ENCODE assay signal across 13 cellular contexts in genomic region chr10:35135861-35136260, GRCh38. TPM values are rescaled to one million over a fixed set of nuclear protein-coding genes. Genes with fewer than 3 reads are reported as not detected.
DNase-seq lines count a peak whose midpoint lies in the region; ATAC-seq and TF ChIP-seq lines count a peak whose summit lies in the region.
"Had no signal": no experiment of that assay in that cellular context is flagged by ENCODE, and none has a peak within 500 bp of the region (broad histone marks: within the 10 kb centered on the region; RNA-seq: fewer than 3 reads in every experiment).

No MANE protein-coding gene starts in this region.

- H3K4me3 Mint-ChIP-seq in activated CD4-positive, alpha-beta T cell treated with anti-CD3 and anti-CD28 coated beads for 36 hours, result no peak overlapping the region
- H3K4me3 Mint-ChIP-seq in activated T-helper 2 cell treated with anti-CD3 and anti-CD28 coated beads, Interferon-gamma antibody, Interleukin-2, Interleukin-4, amounts not matched to agents 10 μg/mL and 5 μg/mL and 100 μg/mL, durations not matched to agents 14 hours and 24 hours and 36 hours (ENCODE audit: low read depth), result peak overlapping the region; percentile 15
- no peak overlapping the region for H3K4me3 Mint-ChIP-seq in chondrocyte (ENCODE audit: unreplicated experiment)

- no peak overlapping the region for H3K4me3 ChIP-seq in osteoblast (ENCODE audit: insufficient read depth, low read length)
- H3K4me3 ChIP-seq: left ventricle myocardium inferior had no signal

- ATAC-seq in activated CD4-positive, alpha-beta T cell treated with anti-CD3 and anti-CD28 coated beads for 36 hours, result no peak
- ATAC-seq in HG03469 (IDR thresholded peaks at IDR 0.05; ENCODE audit: unreplicated experiment) (peak; percentile 8), GM18502 (IDR thresholded peaks at IDR 0.05; ENCODE audit: poor library complexity, unreplicated experiment) (no peak)

- H3K27ac Mint-ChIP-seq in activated CD4-positive, alpha-beta T cell treated with anti-CD3 and anti-CD28 coated beads for 36 hours, result peak overlapping the region; percentile 55
- H3K27ac Mint-ChIP-seq in activated T-helper 2 cell treated with anti-CD3 and anti-CD28 coated beads, Interferon-gamma antibody, Interleukin-2, Interleukin-4, amounts not matched to agents 10 μg/mL and 5 μg/mL and 100 μg/mL, durations not matched to agents 14 hours and 24 hours and 36 hours, result peak overlapping the region; percentile 69
- no peak overlapping the region for H3K27ac Mint-ChIP-seq in chondrocyte (ENCODE audit: unreplicated experiment)

- DNase-seq in activated CD4-positive, alpha-beta T cell treated with anti-CD3 and anti-CD28 coated beads for 36 hours, result no peak
- no peak for DNase-seq in activated CD4-positive, alpha-beta T cell treated with anti-CD3 and anti-CD28 coated beads, Interleukin-2, amount 50 U/mL, for 4 hours
- no peak for DNase-seq in activated T-helper 2 cell treated with anti-CD3 and anti-CD28 coated beads, Interferon-gamma antibody, Interleukin-2, Interleukin-4, amounts not matched to agents 10 μg/mL and 5 μg/mL and 100 μg/mL, durations not matched to agents 14 hours and 24 hours and 36 hours (ENCODE audit: low spot score)
- no peak for DNase-seq in osteoblast (ENCODE audit: insufficient read length, low spot score, missing footprints)
- no peak for DNase-seq in chondrocyte (ENCODE audit: low spot score)
- DNase-seq in C1 segment of cervical spinal cord (lab: John Stamatoyannopoulos, UW), result no peak
- DNase-seq: DMS153; effector CD8-positive, alpha-beta T cell; left ventricle myocardium inferior; occipital lobe had no signal

- POLR2A ChIA-PET in activated CD4-positive, alpha-beta T cell treated with anti-CD3 and anti-CD28 coated beads for 36 hours (lab: Charles Lee), result no interaction called here

- no peaks in the 10 kb centered on the region for H3K36me3 ChIP-seq in osteoblast (ENCODE audit: insufficient read depth, low read length)
- H3K36me3 ChIP-seq: left ventricle myocardium inferior had no signal

- H3K27me3 ChIP-seq in osteoblast (ENCODE audit: insufficient read depth, low read length), result no peaks in the 10 kb centered on the region

- H3K9me3 Mint-ChIP-seq in activated CD4-positive, alpha-beta T cell treated with anti-CD3 and anti-CD28 coated beads for 36 hours (ENCODE audit: low read depth), result no peaks in the 10 kb centered on the region
- no peaks in the 10 kb centered on the region for H3K9me3 Mint-ChIP-seq in activated T-helper 2 cell treated with anti-CD3 and anti-CD28 coated beads, Interferon-gamma antibody, Interleukin-2, Interleukin-4, amounts not matched to agents 10 μg/mL and 5 μg/mL and 100 μg/mL, durations not matched to agents 14 hours and 24 hours and 36 hours
- no peaks in the 10 kb centered on the region for H3K9me3 Mint-ChIP-seq in chondrocyte (ENCODE audit: low read depth)

- intact Hi-C loops in activated CD4-positive, alpha-beta T cell treated with anti-CD3 and anti-CD28 coated beads for 36 hours (cut with DNase I, micrococcal nuclease), result no loop called here
- intact Hi-C loops in activated T-helper 2 cell treated with anti-CD3 and anti-CD28 coated beads, Interferon-gamma antibody, Interleukin-2, Interleukin-4, amounts not matched to agents 10 μg/mL and 5 μg/mL and 100 μg/mL, durations not matched to agents 14 hours and 24 hours and 36 hours (cut with micrococcal nuclease), result no loop called here

- H3K79me2 ChIP-seq in osteoblast (ENCODE audit: insufficient read depth, low read length), result peaks cover 10% of the 10 kb centered on the region

- CTCF ChIA-PET in activated CD4-positive, alpha-beta T cell treated with anti-CD3 and anti-CD28 coated beads for 36 hours (lab: Charles Lee), result interaction anchor here (1.2 to 1.9 kb wide), 3 partner anchors 15 to 81 kb away, joined by 3 to 9 read pairs (median 3); no protein-coding TSS in a partner anchor

- peak overlapping the region; percentile 16 for H3K4me2 ChIP-seq in osteoblast (ENCODE audit: insufficient read depth, low read length)

- peaks cover 7% of the 10 kb centered on the region for H3K4me1 ChIP-seq in osteoblast (ENCODE audit: insufficient read depth, low read length)

- H3K4me1 Mint-ChIP-seq in activated CD4-positive, alpha-beta T cell treated with anti-CD3 and anti-CD28 coated beads for 36 hours, result peaks cover 42% of the 10 kb centered on the region
- peaks cover 41% of the 10 kb centered on the region for H3K4me1 Mint-ChIP-seq in activated T-helper 2 cell treated with anti-CD3 and anti-CD28 coated beads, Interferon-gamma antibody, Interleukin-2, Interleukin-4, amounts not matched to agents 10 μg/mL and 5 μg/mL and 100 μg/mL, durations not matched to agents 14 hours and 24 hours and 36 hours (ENCODE audit: low read depth)
- peaks cover 3% of the 10 kb centered on the region for H3K4me1 Mint-ChIP-seq in chondrocyte (ENCODE audit: low read depth)

- no peaks in the 10 kb centered on the region for H3K9me3 ChIP-seq in osteoblast (ENCODE audit: low read depth, low read length)
- H3K9me3 ChIP-seq: left ventricle myocardium inferior had no signal

- H3K27ac ChIP-seq in osteoblast (ENCODE audit: low read depth, low read length), result no peak overlapping the region
- H3K27ac ChIP-seq: 22Rv1, left ventricle myocardium inferior had no signal

- H3K36me3 Mint-ChIP-seq in activated CD4-positive, alpha-beta T cell treated with anti-CD3 and anti-CD28 coated beads for 36 hours (ENCODE audit: low read depth), result peaks cover 1% of the 10 kb centered on the region
- H3K36me3 Mint-ChIP-seq in activated T-helper 2 cell treated with anti-CD3 and anti-CD28 coated beads, Interferon-gamma antibody, Interleukin-2, Interleukin-4, amounts not matched to agents 10 μg/mL and 5 μg/mL and 100 μg/mL, durations not matched to agents 14 hours and 24 hours and 36 hours (ENCODE audit: low read depth), result no peaks in the 10 kb centered on the region
- H3K36me3 Mint-ChIP-seq in chondrocyte (ENCODE audit: low read depth), result no peaks in the 10 kb centered on the region

- TF ChIP-seq CTCF in osteoblast (IDR thresholded peaks at IDR 0.05; ENCODE audit: extremely low read depth, low read depth, low read length) (no peak), chondrocyte (IDR thresholded peaks at IDR 0.05) (no peak)

- no peak overlapping the region for H2AFZ ChIP-seq in osteoblast (ENCODE audit: low read length)

- H3K27me3 Mint-ChIP-seq in activated CD4-positive, alpha-beta T cell treated with anti-CD3 and anti-CD28 coated beads for 36 hours, result no peaks in the 10 kb centered on the region
- no peaks in the 10 kb centered on the region for H3K27me3 Mint-ChIP-seq in activated T-helper 2 cell treated with anti-CD3 and anti-CD28 coated beads, Interferon-gamma antibody, Interleukin-2, Interleukin-4, amounts not matched to agents 10 μg/mL and 5 μg/mL and 100 μg/mL, durations not matched to agents 14 hours and 24 hours and 36 hours (ENCODE audit: low read depth)
- no peaks in the 10 kb centered on the region for H3K27me3 Mint-ChIP-seq in chondrocyte (ENCODE audit: low read depth)

- H4K20me1 ChIP-seq in osteoblast (ENCODE audit: insufficient read depth, low read length), result no peaks in the 10 kb centered on the region

RNA-seq across cellular contexts. Expression of gene CREM, which starts 9.2 kb away (rescaled TPM):
- 100 to 1,000 TPM; 106 to 126 TPM for total RNA-seq in activated CD4-positive, alpha-beta T cell treated with anti-CD3 and anti-CD28 coated beads for 36 hours
- total RNA-seq in activated T-helper 2 cell treated with anti-CD3 and anti-CD28 coated beads, Interferon-gamma antibody, Interleukin-2, Interleukin-4, amounts not matched to agents 10 μg/mL and 5 μg/mL and 100 μg/mL, durations not matched to agents 14 hours and 24 hours and 36 hours, result 189 and 190 TPM in 2 replicates
- total RNA-seq in osteoblast (16.6 and 19.7 TPM in 2 replicates), chondrocyte (21.6 to 25.5 TPM (median 23.4 TPM) in 3 replicates)

RNA-seq across cellular contexts. Expression of gene CUL2, which starts 45.7 kb away (rescaled TPM):
- 10 to 100 TPM; 42.7 to 45.3 TPM for total RNA-seq in activated CD4-positive, alpha-beta T cell treated with anti-CD3 and anti-CD28 coated beads for 36 hours
- total RNA-seq in activated T-helper 2 cell treated with anti-CD3 and anti-CD28 coated beads, Interferon-gamma antibody, Interleukin-2, Interleukin-4, amounts not matched to agents 10 μg/mL and 5 μg/mL and 100 μg/mL, durations not matched to agents 14 hours and 24 hours and 36 hours, result 43.0 and 49.0 TPM in 2 replicates
- total RNA-seq in osteoblast (29.0 and 32.7 TPM in 2 replicates), chondrocyte (29.9 to 38.3 TPM (median 32.8 TPM) in 3 replicates)
